In the genomic region with DNA sequence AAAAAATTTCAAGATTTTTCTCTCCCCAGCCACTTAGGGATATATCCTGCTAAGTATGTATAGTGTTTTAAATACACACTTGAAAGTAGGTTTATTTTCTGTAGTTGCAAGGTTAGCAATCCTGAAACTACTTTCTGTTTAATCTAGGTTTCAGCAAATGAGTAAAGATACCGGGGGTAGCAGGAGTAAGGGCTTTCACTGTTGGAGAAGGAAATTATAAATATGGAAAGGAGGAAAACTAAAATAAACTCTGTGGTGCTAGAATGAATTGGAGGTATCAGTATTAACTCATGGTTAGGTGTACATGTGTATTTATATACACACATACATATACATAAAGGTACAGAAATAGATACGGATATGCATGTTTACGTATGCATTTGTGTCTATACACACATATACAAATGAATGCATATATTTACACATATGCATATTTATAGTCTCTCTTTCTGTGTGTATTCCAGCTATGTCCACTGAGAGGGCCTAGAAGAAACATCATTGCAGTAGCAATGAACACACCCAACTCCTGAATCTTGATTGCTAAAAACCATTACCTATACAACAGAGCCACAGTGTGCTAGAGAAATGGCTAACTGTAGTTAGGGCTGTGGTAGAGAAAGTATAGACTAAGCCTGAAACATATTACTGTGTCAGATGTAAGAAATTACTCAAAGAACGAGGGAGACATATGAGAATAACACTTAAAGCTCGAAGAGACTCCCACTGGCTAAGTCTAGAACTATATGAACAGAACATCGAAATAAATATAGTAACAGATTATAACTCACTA, we compare ENCODE assay signal across 18 cellular contexts.
DNase-seq lines count a peak whose midpoint lies in the region; ATAC-seq and TF ChIP-seq lines count a peak whose summit lies in the region.
"Had no signal": no experiment of that assay in that cellular context is flagged by ENCODE, and none has a peak within 500 bp of the region (broad histone marks: within the 10 kb centered on the region; RNA-seq: fewer than 3 reads in every experiment).

No MANE protein-coding gene starts in this region.

- no peak overlapping the region for H2AFZ ChIP-seq in OCI-LY7 (ENCODE audit: low read length)

- CTCF ChIA-PET in OCI-LY7 (lab: Charles Lee; ENCODE audit: unreplicated experiment), result no interaction called here

- no peak overlapping the region for H3K4me2 ChIP-seq in OCI-LY7 (ENCODE audit: low read length)

- TF ChIP-seq CTCF in OCI-LY7 (conservative IDR thresholded peaks at IDR 0.05; ENCODE audit: low read length), result no peak

- no peak overlapping the region for H3K4me3 ChIP-seq in OCI-LY7 (ENCODE audit: low read depth, low read length, poor library complexity, severe bottlenecking)
- H3K4me3 ChIP-seq: skin epidermis, tibial nerve had no signal

- no peak overlapping the region for H3K27ac ChIP-seq in OCI-LY7 (ENCODE audit: low read depth, low read length, poor library complexity, severe bottlenecking)
- H3K27ac ChIP-seq: brain microvascular endothelial cell, skin epidermis, tibial nerve had no signal

- H3K36me3 ChIP-seq in OCI-LY7 (ENCODE audit: insufficient read depth, low read length), result peaks cover 20% of the 10 kb centered on the region

- intact Hi-C loops in OCI-LY7 (cut with micrococcal nuclease; ENCODE audit: unreplicated experiment), result no loop called here

- no peaks in the 10 kb centered on the region for H3K9me3 ChIP-seq in OCI-LY7 (ENCODE audit: low read length)

- H3K4me1 ChIP-seq in OCI-LY7 (ENCODE audit: insufficient read depth, low read length, poor library complexity, severe bottlenecking), result no peaks in the 10 kb centered on the region
- H3K4me1 ChIP-seq: tibial nerve had no signal

- peak; percentile 73 to 87 for ATAC-seq in activated naive CD4-positive, alpha-beta T cell treated with anti-CD3 and anti-CD28 coated beads, Interleukin-2, amount 50 U/mL, for 72 hours
- peak; percentile 69 for ATAC-seq in GM21619 (IDR thresholded peaks at IDR 0.05; ENCODE audit: unreplicated experiment)
- peak; percentile 63 for ATAC-seq in HG03354 (IDR thresholded peaks at IDR 0.05; ENCODE audit: poor library complexity, severe bottlenecking, unreplicated experiment)
- no peak for ATAC-seq in esophagus mucosa

- no peaks in the 10 kb centered on the region for H3K79me2 ChIP-seq in OCI-LY7 (ENCODE audit: insufficient read depth, low read depth, low read length)

- BruUV-seq in OCI-LY7 (replicated peaks; lab: Mats Ljungman, UMichigan), result no TSS peak

- H3K36me3 Mint-ChIP-seq in activated naive CD4-positive, alpha-beta T cell treated with anti-CD3 and anti-CD28 coated beads, Interleukin-2, amount 50 U/mL, for 72 hours, result peaks cover 24 to 31% of the 10 kb centered on the region in 2 donors

- DNase-seq in activated naive CD4-positive, alpha-beta T cell treated with anti-CD3 and anti-CD28 coated beads, Interleukin-2, amount 50 U/mL, for 72 hours (ENCODE audit: low spot score in 2 of 2), result no peak
- no peak for DNase-seq in activated naive CD4-positive, alpha-beta T cell treated with Interleukin-2 at 50 U/mL for 16 hours
- no peak for DNase-seq in iPS-NIHi11 (ENCODE audit: low spot score)
- no peak for DNase-seq in epidermal melanocyte (ENCODE audit: insufficient read length, low spot score)
- DNase-seq in OCI-LY7 (ENCODE audit: low spot score), result no peak
- DNase-seq: activated CD4-positive, alpha-beta T cell treated with anti-CD3 and anti-CD28 coated beads for 1 hour; activated gamma-delta T cell; brain microvascular endothelial cell; effector CD4-positive, alpha-beta T cell; NCI-H1105; NCI-H446 treated with DMSO at 0.1 percent for 48 hours; occipital lobe had no signal

- POLR2A ChIA-PET in OCI-LY7 (lab: Charles Lee), result no interaction called here

- H3K27ac Mint-ChIP-seq in activated naive CD4-positive, alpha-beta T cell treated with anti-CD3 and anti-CD28 coated beads, Interleukin-2, amount 50 U/mL, for 72 hours, result no peak overlapping the region
- H3K27ac Mint-ChIP-seq: IgD-negative memory B cell had no signal

- H4K20me1 ChIP-seq in OCI-LY7 (ENCODE audit: insufficient read depth, low read length), result no peaks in the 10 kb centered on the region

- no peaks in the 10 kb centered on the region for H3K9me2 ChIP-seq in OCI-LY7 (ENCODE audit: insufficient read depth, low read length)

- H3K9me3 Mint-ChIP-seq in activated naive CD4-positive, alpha-beta T cell treated with anti-CD3 and anti-CD28 coated beads, Interleukin-2, amount 50 U/mL, for 72 hours, result peaks cover 4 to 5% of the 10 kb centered on the region in 2 donors
